Comparison of ENCODE assay signal across 16 cellular contexts in genomic region chr12:66963901-66964300, GRCh38.
DNase-seq lines count a peak whose midpoint lies in the region; ATAC-seq lines count a peak whose summit lies in the region.
"Had no signal": no experiment of that assay in that cellular context is flagged by ENCODE, and none has a peak within 500 bp of the region (broad histone marks: within the 10 kb centered on the region; RNA-seq: fewer than 3 reads in every experiment).

No MANE protein-coding gene starts in this region.

- H3K4me1 Mint-ChIP-seq in CD4-positive, alpha-beta memory T cell, result peaks cover 20 to 33% (median 25%) of the 10 kb centered on the region in 4 donors

- H3K4me1 ChIP-seq in CD4-positive, alpha-beta memory T cell (ENCODE audit: insufficient read depth, low read length), result peaks cover 22% of the 10 kb centered on the region
- H3K4me1 ChIP-seq in effector memory CD4-positive, alpha-beta T cell (ENCODE audit: control insufficient read depth, insufficient read depth, low read length, poor library complexity, severe bottlenecking), result no peaks in the 10 kb centered on the region
- H3K4me1 ChIP-seq: SJSA1 had no signal

- POLR2A ChIA-PET in CD4-positive, alpha-beta memory T cell (lab: Charles Lee; ENCODE audit: partially characterized antibody), result no interaction called here

- intact Hi-C loops in CD4-positive, alpha-beta memory T cell (cut with micrococcal nuclease), result no loop called here

- H3K36me3 Mint-ChIP-seq in CD4-positive, alpha-beta memory T cell, result peaks cover 0 to 4% of the 10 kb centered on the region in 2 donors

- no peaks in the 10 kb centered on the region for H3K36me3 ChIP-seq in CD4-positive, alpha-beta memory T cell (ENCODE audit: insufficient read depth, low read length)
- H3K36me3 ChIP-seq in effector memory CD4-positive, alpha-beta T cell (ENCODE audit: control insufficient read depth, insufficient read depth, low read length), result no peaks in the 10 kb centered on the region
- H3K36me3 ChIP-seq: SJSA1 had no signal

- no peaks in the 10 kb centered on the region for H3K9me3 ChIP-seq in CD4-positive, alpha-beta memory T cell (ENCODE audit: control insufficient read depth in 1 of 2, low read length in 2 of 2)
- H3K9me3 ChIP-seq in effector memory CD4-positive, alpha-beta T cell (ENCODE audit: control insufficient read depth, low read length), result no peaks in the 10 kb centered on the region
- H3K9me3 ChIP-seq: SJSA1 had no signal

- no peak for ATAC-seq in GM18858 (IDR thresholded peaks at IDR 0.05; ENCODE audit: unreplicated experiment)
- ATAC-seq: PC-3 had no signal

- H3K9me3 Mint-ChIP-seq in CD4-positive, alpha-beta memory T cell, result peaks cover 2 to 17% (median 6%) of the 10 kb centered on the region in 8 donors

- DNase-seq in CD4-positive, alpha-beta memory T cell, result no peak
- DNase-seq in NCI-H226 (peak; percentile 34), renal cortical epithelial cell (ENCODE audit: low read depth) (peak; percentile 26), LoVo (ENCODE audit: low spot score) (no peak)
- no peak for DNase-seq in effector memory CD4-positive, alpha-beta T cell
- DNase-seq in stimulated activated CD4-positive, alpha-beta T cell treated with anti-CD3 and anti-CD28 coated beads, Interleukin-2, amount 100 ng/mL, for 24 hours, result no peak
- DNase-seq: DMS 273 treated with DMSO at 0.1 percent for 48 hours, GF-D8, GOT3, NCI-H1436, NCI-H2029, NCI-H2171 treated with DMSO at 0.1 percent for 48 hours, NCI-H748 treated with DMSO at 0.1 percent for 48 hours, PC-3 had no signal

- peak overlapping the region in 6 of 7 donors; percentile 88 to 100 (median 96) for H3K27ac Mint-ChIP-seq in CD4-positive, alpha-beta memory T cell

- CTCF ChIA-PET in CD4-positive, alpha-beta memory T cell (lab: Charles Lee; ENCODE audit: partially characterized antibody), result no interaction called here

- H3K4me3 ChIP-seq in CD4-positive, alpha-beta memory T cell (ENCODE audit: low read length in 2 of 2), result no peak overlapping the region
- H3K4me3 ChIP-seq in effector memory CD4-positive, alpha-beta T cell (ENCODE audit: insufficient read depth, low read depth, low read length, poor library complexity, severe bottlenecking), result no peak overlapping the region
- H3K4me3 ChIP-seq: SJSA1 had no signal

- no peaks in the 10 kb centered on the region for H3K27me3 ChIP-seq in CD4-positive, alpha-beta memory T cell (ENCODE audit: insufficient read depth, low read length)
- no peaks in the 10 kb centered on the region for H3K27me3 ChIP-seq in effector memory CD4-positive, alpha-beta T cell (replicated peaks; ENCODE audit: control insufficient read depth, insufficient read depth, low read length, poor library complexity, severe bottlenecking)
- H3K27me3 ChIP-seq: SJSA1 had no signal

- H3K27ac ChIP-seq in CD4-positive, alpha-beta memory T cell (ENCODE audit: low read depth, low read length), result peak overlapping the region; percentile 27
- H3K27ac ChIP-seq in effector memory CD4-positive, alpha-beta T cell (ENCODE audit: insufficient read depth, low read length, poor library complexity, severe bottlenecking), result peak overlapping the region; percentile 54
- H3K27ac ChIP-seq: SJSA1 had no signal

- H3K27me3 Mint-ChIP-seq in CD4-positive, alpha-beta memory T cell, result peaks cover 0 to 3% of the 10 kb centered on the region in 2 donors

- H3K4me3 Mint-ChIP-seq in CD4-positive, alpha-beta memory T cell, result peak overlapping the region in 3 of 8 donors; percentile 51 to 87 (median 55)

Comparison
In these comparisons a context has a peak if more than half of its experiments do, and no peak if none do; other contexts are left out.
1. DNase-seq: peak in NCI-H226 (single experiment) and renal cortical epithelial cell (single experiment); none in CD4-positive, alpha-beta memory T cell (0 of 5), effector memory CD4-positive, alpha-beta T cell (0 of 3), LoVo (single experiment) and stimulated activated CD4-positive, alpha-beta T cell treated with anti-CD3 and anti-CD28 coated beads, Interleukin-2, amount 100 ng/mL, for 24 hours (0 of 2).